ENCODE assay signal across 8 cellular contexts in genomic region chr17:80477647-80478478, GRCh38. TPM values are rescaled to one million over a fixed set of nuclear protein-coding genes. Genes with fewer than 3 reads are reported as not detected.
DNase-seq lines count a peak whose midpoint lies in the region; ATAC-seq and TF ChIP-seq lines count a peak whose summit lies in the region.

No MANE protein-coding gene starts in this region.

- H3K4me2 ChIP-seq in trophoblast cell (ENCODE audit: low read length), result peak overlapping the region; percentile 63

- H3K14ac ChIP-seq in trophoblast cell (ENCODE audit: low read length), result no peak overlapping the region

- H4K8ac ChIP-seq in trophoblast cell (ENCODE audit: low read depth, low read length), result no peak overlapping the region

- peaks cover 9% of the 10 kb centered on the region for H3K9me3 ChIP-seq in trophoblast cell (ENCODE audit: insufficient read depth, low read depth, low read length)

- H3K4me3 ChIP-seq in fibroblast of villous mesenchyme (ENCODE audit: low read depth, low read length) (peak overlapping the region; percentile 30), trophoblast cell (ENCODE audit: low read depth, low read length) (no peak overlapping the region)

- peaks cover 3 to 4% of the 10 kb centered on the region in 2 experiments for H3K4me1 ChIP-seq in trophoblast cell (ENCODE audit: control insufficient read depth in 1 of 2, insufficient read depth in 2 of 2, low read length in 2 of 2)

- no peak overlapping the region for H3K27ac Mint-ChIP-seq in HFFc6

- H2BK5ac ChIP-seq in trophoblast cell (ENCODE audit: low read depth, low read length, poor library complexity), result no peak overlapping the region

- no peak overlapping the region for H2BK120ac ChIP-seq in trophoblast cell (ENCODE audit: insufficient read depth, low read length, poor library complexity)

- peaks cover 17% of the 10 kb centered on the region for H3K4me1 Mint-ChIP-seq in HFFc6 (ENCODE audit: low read depth)

- H2AFZ ChIP-seq in trophoblast cell (ENCODE audit: insufficient read depth, low read length, poor library complexity), result no peak overlapping the region

- H4K91ac ChIP-seq in trophoblast cell (ENCODE audit: low read depth, low read length), result no peak overlapping the region

- H3K79me1 ChIP-seq in trophoblast cell (ENCODE audit: low read length), result no peaks in the 10 kb centered on the region

- H3K18ac ChIP-seq in trophoblast cell (ENCODE audit: low read length), result no peak overlapping the region

- H3K36me3 ChIP-seq in trophoblast cell (ENCODE audit: control insufficient read depth in 1 of 2, insufficient read depth in 2 of 2, low read length in 2 of 2), result no peaks in the 10 kb centered on the region

- no peak overlapping the region for H3K23ac ChIP-seq in trophoblast cell (ENCODE audit: low read length)

- H3K9ac ChIP-seq in trophoblast cell (ENCODE audit: low read length), result no peak overlapping the region

- no peak overlapping the region for H4K12ac ChIP-seq in trophoblast cell (ENCODE audit: low read depth, low read length)

- no peak overlapping the region for H2AK5ac ChIP-seq in trophoblast cell (ENCODE audit: low read length)

- WGBS in trophoblast cell (ENCODE audit: extremely low coverage, insufficient coverage, insufficient read length), result no CpG with 5 or more reads among the region's 103 CpGs

- H3K36me3 Mint-ChIP-seq in HFFc6 (ENCODE audit: low read depth), result no peaks in the 10 kb centered on the region

- no peak overlapping the region for H3K4ac ChIP-seq in trophoblast cell (ENCODE audit: low read depth, low read length)

- in situ Hi-C loops in ACHN (cut with HindIII; ENCODE audit: low pct_ligation_motif_present, low pct_unique_long_range_greater_than_20kb, low sequenced_read_pairs), result no loop called here

- no peak for ATAC-seq in HG03135 (IDR thresholded peaks at IDR 0.05; ENCODE audit: unreplicated experiment)
- ATAC-seq in GM19328 (IDR thresholded peaks at IDR 0.05; ENCODE audit: unreplicated experiment), result no peak

- H3K27ac ChIP-seq in trophoblast cell (ENCODE audit: low read depth, low read length), result no peak overlapping the region

- DNase-seq in ACHN, result peak; percentile 54
- DNase-seq in HFFc6, result no peak
- peak; percentile 45 to 56 for DNase-seq in activated CD4-positive, alpha-beta T cell treated with anti-CD3 and anti-CD28 coated beads, Interleukin-2, amount 50 U/mL, for 48 hours
- peak; percentile 55 for DNase-seq in fibroblast of villous mesenchyme (ENCODE audit: low read depth)
- peak; percentile 26 to 53 for DNase-seq in trophoblast cell
- DNase-seq in central memory CD4-positive, alpha-beta T cell, result no peak

- H3K27me3 ChIP-seq in trophoblast cell (ENCODE audit: insufficient read depth, low read length), result peaks cover 70% of the 10 kb centered on the region

- TF ChIP-seq CTCF in HFFc6 (IDR thresholded peaks at IDR 0.05), result peak; percentile 68
- peak; percentile 67 for TF ChIP-seq CTCF in fibroblast of villous mesenchyme (IDR thresholded peaks at IDR 0.05; ENCODE audit: insufficient read depth, low read depth, low read length)

- H3K27me3 Mint-ChIP-seq in HFFc6 (ENCODE audit: insufficient read depth), result peaks cover 42% of the 10 kb centered on the region

- no peak overlapping the region for H2BK12ac ChIP-seq in trophoblast cell (ENCODE audit: low read length)

- H3K9me3 Mint-ChIP-seq in HFFc6, result no peaks in the 10 kb centered on the region

- H3K79me2 ChIP-seq in trophoblast cell (ENCODE audit: control insufficient read depth, insufficient read depth, low read length, poor library complexity), result no peaks in the 10 kb centered on the region

- H3K4me3 Mint-ChIP-seq in HFFc6, result no peak overlapping the region

RNA-seq across cellular contexts. Expression of gene NPTX1, which starts 1.5 kb away (rescaled TPM):
- total RNA-seq in HFFc6 (2021; fragmentation: NEBNext Ultra II Directional; extraction: Animal tissue kit (Norgen Biotek cat#: 25700)), result 1 to 10 TPM in 4 of 6 experiments, under 1 TPM in 2; 0.26 to 2.9 (median 2.6) TPM
- 1.3 and 2.2 TPM in 2 replicates for total RNA-seq in fibroblast of villous mesenchyme
- 0.06 and 0.14 TPM in 2 replicates for polyA plus RNA-seq in trophoblast cell (2013)

Comparison
In these comparisons a context has a peak if more than half of its experiments do, and no peak if none do; other contexts are left out.
1. DNase-seq: peak in ACHN (single experiment), activated CD4-positive, alpha-beta T cell treated with anti-CD3 and anti-CD28 coated beads, Interleukin-2, amount 50 U/mL, for 48 hours (2 of 2), fibroblast of villous mesenchyme (single experiment) and trophoblast cell (2 of 2); none in HFFc6 (single experiment) and central memory CD4-positive, alpha-beta T cell (single experiment).